Comparison of ENCODE assay signal across 18 cellular contexts in the genomic region with DNA sequence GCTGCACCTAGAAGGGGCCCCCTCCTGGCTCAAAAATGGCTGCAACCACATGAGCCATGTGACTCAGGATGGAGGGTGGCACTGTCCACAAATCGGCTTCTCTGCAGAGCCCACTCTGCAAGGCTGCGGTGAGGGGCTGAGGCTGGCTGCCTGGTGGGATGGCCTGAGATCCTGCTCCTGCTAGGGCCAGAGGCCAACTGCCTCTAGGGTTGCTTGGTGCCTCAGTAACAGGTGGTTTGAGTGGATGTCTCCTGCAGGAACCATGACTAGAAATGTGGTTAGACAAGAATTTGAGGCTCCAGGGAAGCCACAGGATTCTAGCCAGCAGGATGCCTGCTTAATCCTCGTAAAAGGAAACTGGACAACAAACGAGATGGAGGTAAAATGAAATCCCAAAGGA. TPM values are rescaled to one million over a fixed set of nuclear protein-coding genes. Genes with fewer than 3 reads are reported as not detected.
DNase-seq lines count a peak whose midpoint lies in the region; ATAC-seq and TF ChIP-seq lines count a peak whose summit lies in the region.
"Had no signal": no experiment of that assay in that cellular context is flagged by ENCODE, and none has a peak within 500 bp of the region (broad histone marks: within the 10 kb centered on the region; RNA-seq: fewer than 3 reads in every experiment).

No MANE protein-coding gene starts in this region.

- no peak for TF ChIP-seq CTCF in RWPE1 (conservative IDR thresholded peaks at IDR 0.05; ENCODE audit: low read depth)
- TF ChIP-seq CTCF in GM10266 (IDR thresholded peaks at IDR 0.05; ENCODE audit: control insufficient read depth, insufficient read depth, low read depth, missing control alignments): no peak

- H3K36me3 Mint-ChIP-seq in stimulated activated effector memory CD8-positive, alpha-beta T cell treated with anti-CD3 and anti-CD28 coated beads, Interleukin-12 subunit alpha, Interleukin-12 subunit beta, amount 100 ng/mL, for 72 hours: peaks cover 82% of the 10 kb centered on the region

- peak overlapping the region; percentile 23 for H3K27ac Mint-ChIP-seq in stimulated activated effector memory CD8-positive, alpha-beta T cell treated with anti-CD3 and anti-CD28 coated beads, Interleukin-12 subunit alpha, Interleukin-12 subunit beta, amount 100 ng/mL, for 72 hours
- H3K27ac Mint-ChIP-seq: mesothelial cell of epicardium, T-helper 17 cell had no signal

- peak overlapping the region; percentile 69 for H3K27ac ChIP-seq in RWPE1
- H3K27ac ChIP-seq: HL-60, right lobe of liver, tibial artery had no signal

- peaks cover 26% of the 10 kb centered on the region for H3K4me1 Mint-ChIP-seq in stimulated activated effector memory CD8-positive, alpha-beta T cell treated with anti-CD3 and anti-CD28 coated beads, Interleukin-12 subunit alpha, Interleukin-12 subunit beta, amount 100 ng/mL, for 72 hours
- H3K4me1 Mint-ChIP-seq: mesothelial cell of epicardium had no signal

- H3K4me3 Mint-ChIP-seq in stimulated activated effector memory CD8-positive, alpha-beta T cell treated with anti-CD3 and anti-CD28 coated beads, Interleukin-12 subunit alpha, Interleukin-12 subunit beta, amount 100 ng/mL, for 72 hours: no peak overlapping the region
- H3K4me3 Mint-ChIP-seq: mesothelial cell of epicardium, T-helper 17 cell had no signal

- ATAC-seq in esophagus mucosa: peak; percentile 29
- ATAC-seq in stimulated activated effector memory CD8-positive, alpha-beta T cell treated with anti-CD3 and anti-CD28 coated beads, Interleukin-12 subunit alpha, Interleukin-12 subunit beta, amount 100 ng/mL, for 72 hours: no peak
- no peak for ATAC-seq in HG02981 (IDR thresholded peaks at IDR 0.05; ENCODE audit: unreplicated experiment)
- ATAC-seq: T-helper 17 cell had no signal

- peak; percentile 24 for DNase-seq in activated effector memory CD4-positive, alpha-beta T cell treated with anti-CD3 and anti-CD28 coated beads, Interleukin-2, amount 50 U/mL, for 16 hours
- DNase-seq in activated effector memory CD4-positive, alpha-beta T cell treated with Interleukin-2 at 50 U/mL for 16 hours: no peak
- DNase-seq in RWPE1 (ENCODE audit: low spot score) (no peak), GM10266 (ENCODE audit: extremely low spot score) (no peak)
- DNase-seq in stimulated activated effector memory CD8-positive, alpha-beta T cell treated with anti-CD3 and anti-CD28 coated beads, Interleukin-12 subunit alpha, Interleukin-12 subunit beta, amount 100 ng/mL, for 72 hours (ENCODE audit: low spot score in 2 of 2): no peak
- no peak for DNase-seq in activated CD8-positive, alpha-beta memory T cell treated with anti-CD3 and anti-CD28 coated beads, Interleukin-2, amount 50 U/mL, for 48 hours
- DNase-seq: activated CD4-positive, CD25-positive, alpha-beta regulatory T cell; cortex of kidney; glutamatergic neuron; KG1; stimulated activated CD4-positive, alpha-beta T cell treated with anti-CD3 and anti-CD28 coated beads, Interleukin-2, amount 100 ng/mL, for 48 hours; T-helper 17 cell; tibial artery had no signal

- POLR2A ChIA-PET in RWPE1 (lab: Yijun Ruan, JAX; ENCODE audit: low non-redundant PET): no interaction called here

- CTCF ChIA-PET in RWPE1 (lab: Yijun Ruan, JAX): no interaction called here

- no peaks in the 10 kb centered on the region for H3K9me3 Mint-ChIP-seq in stimulated activated effector memory CD8-positive, alpha-beta T cell treated with anti-CD3 and anti-CD28 coated beads, Interleukin-12 subunit alpha, Interleukin-12 subunit beta, amount 100 ng/mL, for 72 hours
- H3K9me3 Mint-ChIP-seq: mesothelial cell of epicardium had no signal

RNA-seq across cellular contexts. Expression of gene PATZ1, which starts 17.1 kb away (rescaled TPM):
- total RNA-seq in esophagus mucosa: 6.2 TPM

RNA-seq across cellular contexts. Expression of gene PIK3IP1, which starts 36.7 kb away (rescaled TPM):
- 5.8 TPM for total RNA-seq in esophagus mucosa
